In genomic region chr2:23967846-23968245, GRCh38 we compare ENCODE assay signal across 17 cellular contexts. TPM values are rescaled to one million over a fixed set of nuclear protein-coding genes. Genes with fewer than 3 reads are reported as not detected.
A peak's percentile ranks its signal among the peaks of the same experiment; 100 is the strongest.
DNase-seq lines count a peak whose midpoint lies in the region; ATAC-seq and TF ChIP-seq lines count a peak whose summit lies in the region.
"Had no signal": no experiment of that assay in that cellular context is flagged by ENCODE, and none has a peak within 500 bp of the region (broad histone marks: within the 10 kb centered on the region; RNA-seq: fewer than 3 reads in every experiment).

No MANE protein-coding gene starts in this region.

- no peak overlapping the region for H3T11ph ChIP-seq in H9 (ENCODE audit: low read length)

- BruUV-seq in Panc1 (replicated peaks; lab: Mats Ljungman, UMichigan) = TSS peak; percentile 63

- H3K4me3 Mint-ChIP-seq in H9 = no peak overlapping the region

- H3K27me3 ChIP-seq in H9 (ENCODE audit: insufficient read depth, low read length) (no peaks in the 10 kb centered on the region), Panc1 (ENCODE audit: control insufficient read depth, insufficient read depth, low read length) (no peaks in the 10 kb centered on the region), neuronal stem cell (ENCODE audit: control insufficient read depth in 3 of 3, insufficient read depth in 3 of 3, low read depth in 1 of 3, low read length in 3 of 3) (no peaks in the 10 kb centered on the region), smooth muscle cell (ENCODE audit: low read depth) (no peaks in the 10 kb centered on the region)

- DNase-seq in H9 (no peak), Panc1 (ENCODE audit: low read depth, low spot score) (no peak), neuronal stem cell (ENCODE audit: low spot score) (no peak), smooth muscle cell (lab: John Stamatoyannopoulos, UW; ENCODE audit: unreplicated experiment) (no peak), hepatic stellate cell (ENCODE audit: low spot score) (no peak)
- DNase-seq: C1 segment of cervical spinal cord; Calu3; CD4-positive, alpha-beta memory T cell; COR-L47; DMS53; DMS79 treated with DMSO at 0.1 percent for 48 hours; GM23248; H7 had no signal

- CTCF ChIA-PET in Panc1 (lab: Charles Lee) = no interaction called here

- H3K36me3 ChIP-seq in Panc1 (ENCODE audit: control insufficient read depth, insufficient read depth, low read length) = no peaks in the 10 kb centered on the region
- H3K36me3 ChIP-seq in neuronal stem cell (replicated peaks in 1 of 2; ENCODE audit: control insufficient read depth in 2 of 2, insufficient read depth in 2 of 2, low read length in 2 of 2) = peaks cover 4 to 66% of the 10 kb centered on the region in 2 donors
- no peaks in the 10 kb centered on the region for H3K36me3 ChIP-seq in smooth muscle cell (ENCODE audit: low read depth)

- H3K9me3 ChIP-seq in H9 (ENCODE audit: control insufficient read depth, low read depth, low read length) = no peaks in the 10 kb centered on the region
- H3K9me3 ChIP-seq in Panc1 (ENCODE audit: control insufficient read depth, insufficient read depth, low read depth, low read length) = no peaks in the 10 kb centered on the region
- H3K9me3 ChIP-seq in neuronal stem cell (replicated peaks in 1 of 2; ENCODE audit: control insufficient read depth in 2 of 2, insufficient read depth in 1 of 2, low read depth in 1 of 2, low read length in 2 of 2) = peaks cover 0 to 3% of the 10 kb centered on the region in 2 donors
- H3K9me3 ChIP-seq in smooth muscle cell (replicated peaks; ENCODE audit: low read depth) = no peaks in the 10 kb centered on the region

- H3K4me1 Mint-ChIP-seq in H9 = no peaks in the 10 kb centered on the region

- POLR2A ChIA-PET in Panc1 (lab: Charles Lee) = no interaction called here

- intact Hi-C loops in Panc1 (cut with micrococcal nuclease; ENCODE audit: unreplicated experiment) = no loop called here

- no peaks in the 10 kb centered on the region for H3F3A ChIP-seq in smooth muscle cell (ENCODE audit: low read depth)

- H3K4ac ChIP-seq in H9 (ENCODE audit: low read depth, low read length) (no peak overlapping the region), neuronal stem cell (ENCODE audit: low read length) (no peak overlapping the region)

- in situ Hi-C loops in Panc1 (cut with HindIII; ENCODE audit: low pct_unique_long_range_greater_than_20kb, low sequenced_read_pairs) = no loop called here

- H3K79me2 ChIP-seq in H9 (ENCODE audit: insufficient read depth, low read length) = no peaks in the 10 kb centered on the region
- H3K79me2 ChIP-seq in smooth muscle cell (ENCODE audit: low read depth) = no peaks in the 10 kb centered on the region

- H3K23me2 ChIP-seq in H9 (ENCODE audit: insufficient read length, low read depth, low read length, poor library complexity, severe bottlenecking) = no peaks in the 10 kb centered on the region

- H3K27ac Mint-ChIP-seq in H9 = no peak overlapping the region

- no peaks in the 10 kb centered on the region for H4K20me1 ChIP-seq in H9 (ENCODE audit: control insufficient read depth, insufficient read depth, insufficient read length)
- H4K20me1 ChIP-seq in smooth muscle cell (ENCODE audit: low read depth) = no peaks in the 10 kb centered on the region

- H2BK12ac ChIP-seq in H9 (ENCODE audit: insufficient read length, low read depth, low read length) = no peak overlapping the region
- no peak overlapping the region for H2BK12ac ChIP-seq in neuronal stem cell (ENCODE audit: low read length)

- H2BK15ac ChIP-seq in H9 (ENCODE audit: low read depth, low read length) = no peak overlapping the region
- no peak overlapping the region for H2BK15ac ChIP-seq in neuronal stem cell (ENCODE audit: low read length)

- no peak overlapping the region for H3K56ac ChIP-seq in H9 (ENCODE audit: insufficient read length, low read depth, low read length)

- H2AK5ac ChIP-seq in H9 (ENCODE audit: insufficient read length, low read length) = no peak overlapping the region
- H2AK5ac ChIP-seq in neuronal stem cell (ENCODE audit: low read depth, low read length) = no peak overlapping the region

- H3K4me3 ChIP-seq in Panc1 (ENCODE audit: low read depth in 2 of 2, low read length in 2 of 2) = no peak overlapping the region
- H3K4me3 ChIP-seq in neuronal stem cell (ENCODE audit: low read length in 2 of 2) = no peak overlapping the region
- H3K4me3 ChIP-seq in smooth muscle cell = no peak overlapping the region
- H3K4me3 ChIP-seq: GM23248 had no signal

- no peak overlapping the region for H4K8ac ChIP-seq in H9 (replicated peaks; ENCODE audit: insufficient read length, low read depth, low read length)
- H4K8ac ChIP-seq in neuronal stem cell (ENCODE audit: low read depth, low read length) = no peak overlapping the region

- H2AFZ ChIP-seq in H9 (ENCODE audit: low read length) (no peak overlapping the region), neuronal stem cell (ENCODE audit: low read length) (no peak overlapping the region), smooth muscle cell (ENCODE audit: low read depth) (no peak overlapping the region)
- H2AFZ ChIP-seq: GM23248 had no signal

- no peak overlapping the region for H2BK5ac ChIP-seq in H9 (ENCODE audit: insufficient read length, low read length)
- H2BK5ac ChIP-seq in neuronal stem cell (ENCODE audit: low read length) = no peak overlapping the region

- H2BK20ac ChIP-seq in H9 (ENCODE audit: low read depth, low read length, poor library complexity, severe bottlenecking) = no peak overlapping the region

- no peak for TF ChIP-seq CTCF in H9 (conservative IDR thresholded peaks at IDR 0.05)
- no peak for TF ChIP-seq CTCF in Panc1 (IDR thresholded peaks at IDR 0.05)
- TF ChIP-seq CTCF in smooth muscle cell (IDR thresholded peaks at IDR 0.05; ENCODE audit: borderline replicate concordance, insufficient read depth, poor library complexity, severe bottlenecking) = no peak

- H3K79me1 ChIP-seq in H9 (ENCODE audit: insufficient read depth, low read depth, low read length, poor library complexity, severe bottlenecking) = no peaks in the 10 kb centered on the region
- no peaks in the 10 kb centered on the region for H3K79me1 ChIP-seq in neuronal stem cell (ENCODE audit: low read depth, low read length)

- no peak for ATAC-seq in Panc1
- no peak for ATAC-seq in GM18520 (IDR thresholded peaks at IDR 0.05; ENCODE audit: unreplicated experiment)
- ATAC-seq: HCT116 had no signal

- peaks cover 3 to 23% (median 6%) of the 10 kb centered on the region in 3 experiments; a peak in 6 of 7 replicates for H3K36me3 Mint-ChIP-seq in H9 (ENCODE audit: insufficient read depth in 1 of 3, low read depth in 3 of 3)

- no CpG with 5 or more reads among the region's 4 CpGs for WGBS in H9 (ENCODE audit: extremely low coverage, insufficient read length, low lambda C conversion rate)
- no CpG with 5 or more reads among the region's 4 CpGs for WGBS in neuronal stem cell (ENCODE audit: extremely low coverage in 2 of 2, insufficient read length in 2 of 2, insufficient replicate concordance in 1 of 2), 2 donors
- WGBS in smooth muscle cell (ENCODE audit: low lambda C conversion rate) = 92% methylated on average over 4 of the region's 4 CpGs

- H3K14ac ChIP-seq in H9 (ENCODE audit: insufficient read depth, low read length) = no peak overlapping the region
- no peak overlapping the region for H3K14ac ChIP-seq in neuronal stem cell (ENCODE audit: low read length)

- H3K27me3 Mint-ChIP-seq in H9 (ENCODE audit: low read depth) = no peaks in the 10 kb centered on the region
- H3K27me3 Mint-ChIP-seq: CD4-positive, alpha-beta memory T cell had no signal

- H4K91ac ChIP-seq in H9 (ENCODE audit: insufficient read length, low read depth, low read length) = no peak overlapping the region
- H4K91ac ChIP-seq in neuronal stem cell (ENCODE audit: low read depth, low read length, poor library complexity) = no peak overlapping the region

- H3K18ac ChIP-seq in H9 (ENCODE audit: insufficient read length, low read depth, low read length) = no peak overlapping the region
- H3K18ac ChIP-seq in neuronal stem cell (ENCODE audit: low read length) = no peak overlapping the region

- H3K9ac ChIP-seq in H9 (ENCODE audit: extremely low read depth, insufficient read length, low read length) (no peak overlapping the region), neuronal stem cell (ENCODE audit: low read depth, low read length, poor library complexity) (no peak overlapping the region), smooth muscle cell (ENCODE audit: low read depth) (no peak overlapping the region)
- H3K9ac ChIP-seq: GM23248 had no signal

- H3K23ac ChIP-seq in H9 (ENCODE audit: insufficient read length, low read depth, low read length) = peak overlapping the region; percentile 100
- peak overlapping the region; percentile 80 for H3K23ac ChIP-seq in neuronal stem cell (ENCODE audit: low read depth, low read length, poor library complexity)

- no peaks in the 10 kb centered on the region for H3K4me1 ChIP-seq in H9 (ENCODE audit: insufficient read depth, low read length)
- no peaks in the 10 kb centered on the region for H3K4me1 ChIP-seq in Panc1 (ENCODE audit: control insufficient read depth, insufficient read depth, low read length)
- no peaks in the 10 kb centered on the region for H3K4me1 ChIP-seq in neuronal stem cell (ENCODE audit: control insufficient read depth in 2 of 2, insufficient read depth in 1 of 2, low read depth in 1 of 2, low read length in 2 of 2)
- H3K4me1 ChIP-seq in smooth muscle cell (ENCODE audit: low read depth) = no peaks in the 10 kb centered on the region

- H3K4me2 ChIP-seq in H9 (ENCODE audit: insufficient read depth, insufficient read length, low read length) = no peak overlapping the region
- no peak overlapping the region for H3K4me2 ChIP-seq in neuronal stem cell (ENCODE audit: insufficient read depth, low read length, poor library complexity, severe bottlenecking)
- no peak overlapping the region for H3K4me2 ChIP-seq in smooth muscle cell

- H4K5ac ChIP-seq in H9 (ENCODE audit: insufficient read length, low read depth, low read length) = no peak overlapping the region

- no peak overlapping the region for H2BK120ac ChIP-seq in H9 (ENCODE audit: low read depth, low read length, poor library complexity, severe bottlenecking)
- H2BK120ac ChIP-seq in neuronal stem cell (ENCODE audit: low read depth, low read length) = no peak overlapping the region

- H3K9me3 Mint-ChIP-seq in H9 = no peaks in the 10 kb centered on the region
- H3K9me3 Mint-ChIP-seq: CD4-positive, alpha-beta memory T cell had no signal

- no peak overlapping the region for H3K27ac ChIP-seq in H9 (ENCODE audit: insufficient read length, low read depth, low read length)
- H3K27ac ChIP-seq in Panc1 (ENCODE audit: low read length) = no peak overlapping the region
- no peak overlapping the region for H3K27ac ChIP-seq in neuronal stem cell (replicated peaks; ENCODE audit: low read length)
- no peak overlapping the region for H3K27ac ChIP-seq in smooth muscle cell (ENCODE audit: low read depth)
- H3K27ac ChIP-seq: GM23248 had no signal

RNA-seq across cellular contexts. Expression of gene UBXN2A, which starts 27.6 kb away (rescaled TPM):
- total RNA-seq in H9 (2021) (19.7 and 20.0 TPM in 2 replicates), Panc1 (2021; ENCODE audit: unreplicated experiment) (23.3 TPM), smooth muscle cell (21.6 and 26.0 TPM in 2 replicates)
- polyA plus RNA-seq in Panc1 (2012; ENCODE audit: insufficient read length) = 9.0 TPM
- 15.7 TPM for polyA plus RNA-seq in neuronal stem cell (2013, experiment 1 of 2)
- polyA plus RNA-seq in neuronal stem cell (2013, experiment 2 of 2) = 15.8 TPM
- 15.5 and 19.1 TPM in 2 replicates for polyA plus RNA-seq in smooth muscle cell

RNA-seq across cellular contexts. Expression of gene ATAD2B, which starts 40.9 kb away (rescaled TPM):
- total RNA-seq in H9 (2021) (17.5 and 21.4 TPM in 2 replicates), Panc1 (2021; ENCODE audit: unreplicated experiment) (17.9 TPM), smooth muscle cell (17.5 and 19.1 TPM in 2 replicates)
- polyA plus RNA-seq in Panc1 (2012; ENCODE audit: insufficient read length) = 4.7 TPM
- polyA plus RNA-seq in neuronal stem cell (2013, experiment 1 of 2) = 7.0 TPM
- 7.6 TPM for polyA plus RNA-seq in neuronal stem cell (2013, experiment 2 of 2)
- 6.2 and 8.3 TPM in 2 replicates for polyA plus RNA-seq in smooth muscle cell

RNA-seq across cellular contexts. Expression of gene MFSD2B, which starts 42.0 kb away (rescaled TPM):
- 0.42 and 1.3 TPM in 2 replicates for total RNA-seq in H9 (2021)
- total RNA-seq in Panc1 (2021; ENCODE audit: unreplicated experiment) = 0.23 TPM
- 9.3 TPM for polyA plus RNA-seq in Panc1 (2012; ENCODE audit: insufficient read length)
- polyA plus RNA-seq in neuronal stem cell (2013, experiment 1 of 2) = 0.20 TPM
- polyA plus RNA-seq in neuronal stem cell (2013, experiment 2 of 2) = 0.58 TPM
- total RNA-seq in smooth muscle cell = 0.04 TPM in 1 of 2 replicates, not detected in the other
- 0.54 and 1.7 TPM in 2 replicates for polyA plus RNA-seq in smooth muscle cell
- total RNA-seq: A172; A673; Calu3; CD4-positive, alpha-beta memory T cell had no signal
- polyA plus RNA-seq: CD4-positive, alpha-beta memory T cell had no signal
